Comparison of ENCODE assay signal across 8 cellular contexts in the genomic region with DNA sequence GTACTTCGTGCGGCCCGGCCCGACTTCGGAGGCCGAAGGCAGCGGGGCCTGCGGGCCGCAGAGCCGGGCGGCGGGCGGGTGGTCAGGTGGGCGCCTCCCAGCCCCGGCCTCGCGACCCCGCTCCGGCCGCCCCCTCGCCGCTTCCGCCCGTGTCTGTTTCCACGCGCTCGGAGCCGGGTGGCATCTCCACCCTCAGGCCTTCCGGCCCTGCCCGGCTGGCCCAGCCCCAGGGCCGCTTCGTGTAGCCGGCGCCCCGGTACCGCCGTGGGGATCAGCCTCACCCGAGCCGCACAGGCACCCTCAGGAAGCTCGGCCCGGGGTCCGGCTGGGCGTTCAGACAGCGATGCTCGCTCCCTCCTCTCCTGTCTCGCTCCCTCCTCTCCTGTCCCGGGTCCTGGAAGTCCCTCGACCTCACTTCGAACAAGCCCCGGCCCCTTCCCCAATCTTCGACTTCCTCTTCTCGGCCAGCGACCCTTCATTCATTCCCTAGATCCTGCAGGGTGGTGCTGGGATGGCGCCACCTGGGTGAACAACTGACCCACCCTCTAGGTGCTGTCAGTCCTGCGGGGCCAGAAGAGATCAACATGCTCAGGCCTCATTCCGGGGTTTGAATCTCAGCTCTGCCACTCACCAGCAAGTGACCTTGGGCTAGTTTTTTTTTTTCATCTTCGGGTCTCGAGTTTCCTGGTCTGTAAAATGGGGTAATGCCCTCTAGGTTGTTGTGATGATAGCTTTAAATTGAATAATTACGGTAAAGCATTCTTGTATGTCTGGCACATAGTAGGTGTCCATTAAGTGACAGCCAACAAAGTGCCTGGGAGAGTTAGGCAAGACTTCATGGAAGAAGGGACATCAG. TPM values are rescaled to one million over a fixed set of nuclear protein-coding genes. Genes with fewer than 3 reads are reported as not detected.
DNase-seq lines count a peak whose midpoint lies in the region; ATAC-seq and TF ChIP-seq lines count a peak whose summit lies in the region.

No MANE protein-coding gene starts in this region.

- ATAC-seq in GM18511 (IDR thresholded peaks at IDR 0.05; ENCODE audit: unreplicated experiment): peak; percentile 66
- ATAC-seq in HG02938 (IDR thresholded peaks at IDR 0.05; ENCODE audit: unreplicated experiment): peak; percentile 42

- POLR2A ChIA-PET in AG04449 (lab: Yijun Ruan, JAX): no interaction called here
- POLR2A ChIA-PET in OCI-LY7 (lab: Charles Lee): interaction anchor here (1.0 kb wide), 1 partner anchor 443 kb away, joined by 3 read pairs; a partner anchor contains a TSS

- CTCF ChIA-PET in AG04449 (lab: Yijun Ruan, JAX) (interaction anchor here (0.6 to 5.5 kb wide), 13 partner anchors 10 to 443 kb away, joined by 3 to 52 read pairs (median 4); a partner anchor contains a TSS), OCI-LY7 (lab: Charles Lee; ENCODE audit: unreplicated experiment) (no interaction called here)

- H3K4me1 ChIP-seq in OCI-LY7 (ENCODE audit: insufficient read depth, low read length, poor library complexity, severe bottlenecking) (peaks cover 12% of the 10 kb centered on the region), hepatocyte (ENCODE audit: insufficient read depth) (peaks cover 8% of the 10 kb centered on the region)

- 6% methylated on average over 25 of the region's 59 CpGs for WGBS in hepatocyte (ENCODE audit: low lambda C conversion rate, missing lambda C conversion rate)

- intact Hi-C loops in OCI-LY7 (cut with micrococcal nuclease; ENCODE audit: unreplicated experiment): loop anchor here (1.0 kb wide), 2 partner anchors 19 to 28 kb away; a partner anchor contains a TSS

- H3K4me3 ChIP-seq in AG04449 (ENCODE audit: low read depth, low read length): peak overlapping the region; percentile 82
- peak overlapping the region; percentile 78 for H3K4me3 ChIP-seq in OCI-LY7 (ENCODE audit: low read depth, low read length, poor library complexity, severe bottlenecking)
- H3K4me3 ChIP-seq in hepatocyte: peak overlapping the region; percentile 91
- H3K4me3 ChIP-seq in skeletal muscle cell (ENCODE audit: low read depth, low read length): peak overlapping the region; percentile 88

- H3K9me3 ChIP-seq in OCI-LY7 (ENCODE audit: low read length): no peaks in the 10 kb centered on the region
- H3K9me3 ChIP-seq in hepatocyte (ENCODE audit: low read depth): no peaks in the 10 kb centered on the region

- H3K36me3 ChIP-seq in OCI-LY7 (ENCODE audit: insufficient read depth, low read length): peaks cover 38% of the 10 kb centered on the region
- no peaks in the 10 kb centered on the region for H3K36me3 ChIP-seq in hepatocyte (replicated peaks; ENCODE audit: insufficient read depth, low read depth)

- TF ChIP-seq CTCF in AG04449 (IDR thresholded peaks at IDR 0.05; ENCODE audit: insufficient read depth, low read length, missing control alignments): no peak
- TF ChIP-seq CTCF in OCI-LY7 (conservative IDR thresholded peaks at IDR 0.05; ENCODE audit: low read length): peak; percentile 66
- peak; percentile 11 for TF ChIP-seq CTCF in hepatocyte (IDR thresholded peaks at IDR 0.05; ENCODE audit: poor library complexity)

- H3K27me3 ChIP-seq in hepatocyte: no peaks in the 10 kb centered on the region

- peaks cover 31% of the 10 kb centered on the region for H3K79me2 ChIP-seq in OCI-LY7 (ENCODE audit: insufficient read depth, low read depth, low read length)
- peaks cover 42% of the 10 kb centered on the region for H3K79me2 ChIP-seq in hepatocyte

- H3K9me2 ChIP-seq in OCI-LY7 (ENCODE audit: insufficient read depth, low read length) (no peaks in the 10 kb centered on the region), hepatocyte (replicated peaks; ENCODE audit: insufficient read depth) (no peaks in the 10 kb centered on the region)

- H3K4me2 ChIP-seq in OCI-LY7 (ENCODE audit: low read length): peak overlapping the region; percentile 72
- peak overlapping the region; percentile 83 for H3K4me2 ChIP-seq in hepatocyte

- no peak for DNase-seq in AG04449 (ENCODE audit: low read depth, low spot score)
- peak; percentile 67 for DNase-seq in OCI-LY7 (ENCODE audit: low spot score)
- DNase-seq in activated naive CD8-positive, alpha-beta T cell treated with anti-CD3 and anti-CD28 coated beads, Interleukin-2, amount 50 U/mL, for 16 hours (ENCODE audit: low read depth, low spot score): peak; percentile 11
- peak; percentile 63 for DNase-seq in hepatocyte (ENCODE audit: low spot score)
- DNase-seq in skeletal muscle cell (ENCODE audit: low read depth): no peak
- no peak for DNase-seq in middle frontal gyrus (ENCODE audit: extremely low spot score, low spot score)

- H4K20me1 ChIP-seq in OCI-LY7 (ENCODE audit: insufficient read depth, low read length) (no peaks in the 10 kb centered on the region), hepatocyte (ENCODE audit: insufficient read depth, poor library complexity, severe bottlenecking) (peaks cover 14% of the 10 kb centered on the region)

- H2AFZ ChIP-seq in OCI-LY7 (ENCODE audit: low read length): peak overlapping the region; percentile 58; the same call in 1 of the 2 replicates
- peak overlapping the region; percentile 80 for H2AFZ ChIP-seq in hepatocyte

- H3K27ac ChIP-seq in OCI-LY7 (ENCODE audit: low read depth, low read length, poor library complexity, severe bottlenecking): peak overlapping the region; percentile 56
- H3K27ac ChIP-seq in hepatocyte: peak overlapping the region; percentile 87

- BruUV-seq in OCI-LY7 (replicated peaks; lab: Mats Ljungman, UMichigan): TSS peak; percentile 67

RNA-seq across cellular contexts. Expression of a gene that starts 0.6 kb away (rescaled TPM):
- total RNA-seq in OCI-LY7 (2014; rRNA removed; shearing (Covaris generic)): 32.4 and 33.7 TPM in 2 replicates
- total RNA-seq in OCI-LY7 (2022) (33.3 and 38.4 TPM in 2 replicates), hepatocyte (19.0 and 19.9 TPM in 2 replicates)
- 36.9 and 43.8 TPM in 2 replicates for polyA plus RNA-seq in hepatocyte

RNA-seq across cellular contexts. Expression of a gene that starts 18.6 kb away (rescaled TPM):
- total RNA-seq in OCI-LY7 (2014; rRNA removed; shearing (Covaris generic)): 54.8 and 85.4 TPM in 2 replicates
- total RNA-seq in OCI-LY7 (2022) (31.6 and 37.8 TPM in 2 replicates), hepatocyte (14.3 and 23.8 TPM in 2 replicates)
- polyA plus RNA-seq in hepatocyte: 21.6 and 25.4 TPM in 2 replicates

RNA-seq across cellular contexts. Expression of a gene that starts 27.6 kb away (rescaled TPM):
- 39.0 and 60.3 TPM in 2 replicates for total RNA-seq in OCI-LY7 (2014; rRNA removed; shearing (Covaris generic))
- total RNA-seq in OCI-LY7 (2022) (55.9 and 60.9 TPM in 2 replicates), hepatocyte (41.5 and 47.2 TPM in 2 replicates)
- 30.2 and 34.6 TPM in 2 replicates for polyA plus RNA-seq in hepatocyte

RNA-seq across cellular contexts. Expression of a gene that starts 27.8 kb away (rescaled TPM):
- total RNA-seq in OCI-LY7 (2014; rRNA removed; shearing (Covaris generic)): 26.9 and 39.7 TPM in 2 replicates
- 49.1 and 50.7 TPM in 2 replicates for total RNA-seq in OCI-LY7 (2022)
- 19.5 and 20.9 TPM in 2 replicates for total RNA-seq in hepatocyte
- 20.9 and 23.5 TPM in 2 replicates for polyA plus RNA-seq in hepatocyte

RNA-seq across cellular contexts. Expression of a gene that starts 39.8 kb away (rescaled TPM):
- total RNA-seq in OCI-LY7 (2014; rRNA removed; shearing (Covaris generic)): 1.7 TPM in 1 of 2 replicates, not detected in the other
- total RNA-seq in OCI-LY7 (2022): 1.2 and 1.7 TPM in 2 replicates
- 1.9 and 4.6 TPM in 2 replicates for total RNA-seq in hepatocyte
- 3.1 and 4.3 TPM in 2 replicates for polyA plus RNA-seq in hepatocyte

Comparison
In these comparisons a context has a peak if more than half of its experiments do, and no peak if none do; other contexts are left out.
1. DNase-seq: peak in OCI-LY7 (single experiment), activated naive CD8-positive, alpha-beta T cell treated with anti-CD3 and anti-CD28 coated beads, Interleukin-2, amount 50 U/mL, for 16 hours (single experiment) and hepatocyte (single experiment); none in AG04449 (single experiment), skeletal muscle cell (single experiment) and middle frontal gyrus (single experiment).
2. Peak in every context shown above with its lines, with median percentiles within 50 percentile points of each other: H3K4me3 ChIP-seq.